9 cellular contexts compared by ENCODE assay signal in the genomic region with DNA sequence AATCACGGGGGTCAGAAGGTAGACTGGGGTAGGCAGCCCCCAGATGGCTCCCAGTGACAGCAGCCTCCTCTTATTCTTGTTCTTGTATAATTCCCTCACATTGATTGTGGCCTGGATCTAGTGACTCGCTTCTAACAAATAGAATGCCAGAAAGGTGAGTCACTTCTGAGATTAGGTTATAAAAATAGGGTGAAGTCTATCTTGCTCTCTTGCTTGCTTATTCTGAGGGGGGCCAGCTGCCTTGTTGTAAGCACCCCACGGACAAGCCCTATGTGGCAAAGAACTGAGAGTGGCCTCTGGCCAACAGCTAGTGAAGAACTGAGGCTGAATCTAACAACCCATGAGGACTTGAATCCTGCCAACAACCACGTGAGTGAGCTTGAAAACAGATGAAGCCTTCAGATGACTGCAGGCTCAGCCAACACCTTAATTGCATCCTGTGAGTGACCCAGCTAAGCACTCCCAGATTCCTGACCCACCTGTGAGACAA. TPM values are rescaled to one million over a fixed set of nuclear protein-coding genes. Genes with fewer than 3 reads are reported as not detected.
DNase-seq lines count a peak whose midpoint lies in the region; ATAC-seq lines count a peak whose summit lies in the region.
"Had no signal": no experiment of that assay in that cellular context is flagged by ENCODE, and none has a peak within 500 bp of the region (broad histone marks: within the 10 kb centered on the region; RNA-seq: fewer than 3 reads in every experiment).

No MANE protein-coding gene starts in this region.

- DNase-seq in Ammon's horn (ENCODE audit: low spot score) (peak; percentile 8), NCI-H69 (lab: John Stamatoyannopoulos, UW) (peak; percentile 77), epithelial cell of prostate (ENCODE audit: low read depth, low spot score) (peak; percentile 24), myocyte (ENCODE audit: low read depth) (peak; percentile 88), NCI-H82 (lab: John Stamatoyannopoulos, UW) (no peak)
- no peak for DNase-seq in activated naive CD4-positive, alpha-beta T cell (lab: John Stamatoyannopoulos, UW)
- no peak for DNase-seq in activated T-cell treated with anti-CD3 and anti-CD28 coated beads, Interleukin-2, amount 50 U/mL, for 1 hour

- peak overlapping the region; percentile 88 for H3K27ac ChIP-seq in epithelial cell of prostate
- H3K27ac ChIP-seq: HL-60 had no signal

- ATAC-seq in GM21367 (IDR thresholded peaks at IDR 0.05; ENCODE audit: unreplicated experiment), result no peak

RNA-seq across cellular contexts. Expression of a gene that starts 15.6 kb away (rescaled TPM):
- total RNA-seq in myocyte, result 57.2 and 86.4 TPM in 2 replicates
- polyA plus RNA-seq in myocyte (2012), result 11.6 TPM

Comparison
In these comparisons a context has a peak if more than half of its experiments do, and no peak if none do; other contexts are left out.
1. DNase-seq: peak in Ammon's horn (single experiment), NCI-H69 (single experiment), epithelial cell of prostate (single experiment) and myocyte (single experiment); none in NCI-H82 (single experiment), activated naive CD4-positive, alpha-beta T cell (0 of 4) and activated T-cell treated with anti-CD3 and anti-CD28 coated beads, Interleukin-2, amount 50 U/mL, for 1 hour (single experiment).